Comparison of ENCODE assay signal across 1 cellular context in the genomic region with DNA sequence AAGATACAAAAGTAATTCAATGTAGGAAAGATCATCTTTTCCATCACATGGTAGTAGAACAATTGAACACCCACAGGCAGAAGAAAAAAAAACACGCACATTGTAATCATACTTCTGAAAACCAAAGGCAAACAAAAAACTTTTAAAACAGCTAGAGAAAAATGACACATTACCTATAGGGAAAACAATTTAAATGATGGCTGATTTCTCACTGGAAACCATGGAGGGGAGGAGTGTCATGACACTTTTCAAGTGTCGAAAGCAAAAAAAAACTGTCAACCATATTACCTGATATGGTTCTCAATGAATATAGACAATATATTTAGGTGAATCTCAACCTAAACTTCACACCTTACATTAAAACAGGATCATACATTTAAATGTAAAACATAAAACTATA.
TF ChIP-seq lines count a peak whose summit lies in the region.

No MANE protein-coding gene starts in this region.

TF ChIP-seq in GM23338, 12 proteins besides CTCF, POLR2A, EP300 and RAD21:
- TF ChIP-seq, protein P1, sequence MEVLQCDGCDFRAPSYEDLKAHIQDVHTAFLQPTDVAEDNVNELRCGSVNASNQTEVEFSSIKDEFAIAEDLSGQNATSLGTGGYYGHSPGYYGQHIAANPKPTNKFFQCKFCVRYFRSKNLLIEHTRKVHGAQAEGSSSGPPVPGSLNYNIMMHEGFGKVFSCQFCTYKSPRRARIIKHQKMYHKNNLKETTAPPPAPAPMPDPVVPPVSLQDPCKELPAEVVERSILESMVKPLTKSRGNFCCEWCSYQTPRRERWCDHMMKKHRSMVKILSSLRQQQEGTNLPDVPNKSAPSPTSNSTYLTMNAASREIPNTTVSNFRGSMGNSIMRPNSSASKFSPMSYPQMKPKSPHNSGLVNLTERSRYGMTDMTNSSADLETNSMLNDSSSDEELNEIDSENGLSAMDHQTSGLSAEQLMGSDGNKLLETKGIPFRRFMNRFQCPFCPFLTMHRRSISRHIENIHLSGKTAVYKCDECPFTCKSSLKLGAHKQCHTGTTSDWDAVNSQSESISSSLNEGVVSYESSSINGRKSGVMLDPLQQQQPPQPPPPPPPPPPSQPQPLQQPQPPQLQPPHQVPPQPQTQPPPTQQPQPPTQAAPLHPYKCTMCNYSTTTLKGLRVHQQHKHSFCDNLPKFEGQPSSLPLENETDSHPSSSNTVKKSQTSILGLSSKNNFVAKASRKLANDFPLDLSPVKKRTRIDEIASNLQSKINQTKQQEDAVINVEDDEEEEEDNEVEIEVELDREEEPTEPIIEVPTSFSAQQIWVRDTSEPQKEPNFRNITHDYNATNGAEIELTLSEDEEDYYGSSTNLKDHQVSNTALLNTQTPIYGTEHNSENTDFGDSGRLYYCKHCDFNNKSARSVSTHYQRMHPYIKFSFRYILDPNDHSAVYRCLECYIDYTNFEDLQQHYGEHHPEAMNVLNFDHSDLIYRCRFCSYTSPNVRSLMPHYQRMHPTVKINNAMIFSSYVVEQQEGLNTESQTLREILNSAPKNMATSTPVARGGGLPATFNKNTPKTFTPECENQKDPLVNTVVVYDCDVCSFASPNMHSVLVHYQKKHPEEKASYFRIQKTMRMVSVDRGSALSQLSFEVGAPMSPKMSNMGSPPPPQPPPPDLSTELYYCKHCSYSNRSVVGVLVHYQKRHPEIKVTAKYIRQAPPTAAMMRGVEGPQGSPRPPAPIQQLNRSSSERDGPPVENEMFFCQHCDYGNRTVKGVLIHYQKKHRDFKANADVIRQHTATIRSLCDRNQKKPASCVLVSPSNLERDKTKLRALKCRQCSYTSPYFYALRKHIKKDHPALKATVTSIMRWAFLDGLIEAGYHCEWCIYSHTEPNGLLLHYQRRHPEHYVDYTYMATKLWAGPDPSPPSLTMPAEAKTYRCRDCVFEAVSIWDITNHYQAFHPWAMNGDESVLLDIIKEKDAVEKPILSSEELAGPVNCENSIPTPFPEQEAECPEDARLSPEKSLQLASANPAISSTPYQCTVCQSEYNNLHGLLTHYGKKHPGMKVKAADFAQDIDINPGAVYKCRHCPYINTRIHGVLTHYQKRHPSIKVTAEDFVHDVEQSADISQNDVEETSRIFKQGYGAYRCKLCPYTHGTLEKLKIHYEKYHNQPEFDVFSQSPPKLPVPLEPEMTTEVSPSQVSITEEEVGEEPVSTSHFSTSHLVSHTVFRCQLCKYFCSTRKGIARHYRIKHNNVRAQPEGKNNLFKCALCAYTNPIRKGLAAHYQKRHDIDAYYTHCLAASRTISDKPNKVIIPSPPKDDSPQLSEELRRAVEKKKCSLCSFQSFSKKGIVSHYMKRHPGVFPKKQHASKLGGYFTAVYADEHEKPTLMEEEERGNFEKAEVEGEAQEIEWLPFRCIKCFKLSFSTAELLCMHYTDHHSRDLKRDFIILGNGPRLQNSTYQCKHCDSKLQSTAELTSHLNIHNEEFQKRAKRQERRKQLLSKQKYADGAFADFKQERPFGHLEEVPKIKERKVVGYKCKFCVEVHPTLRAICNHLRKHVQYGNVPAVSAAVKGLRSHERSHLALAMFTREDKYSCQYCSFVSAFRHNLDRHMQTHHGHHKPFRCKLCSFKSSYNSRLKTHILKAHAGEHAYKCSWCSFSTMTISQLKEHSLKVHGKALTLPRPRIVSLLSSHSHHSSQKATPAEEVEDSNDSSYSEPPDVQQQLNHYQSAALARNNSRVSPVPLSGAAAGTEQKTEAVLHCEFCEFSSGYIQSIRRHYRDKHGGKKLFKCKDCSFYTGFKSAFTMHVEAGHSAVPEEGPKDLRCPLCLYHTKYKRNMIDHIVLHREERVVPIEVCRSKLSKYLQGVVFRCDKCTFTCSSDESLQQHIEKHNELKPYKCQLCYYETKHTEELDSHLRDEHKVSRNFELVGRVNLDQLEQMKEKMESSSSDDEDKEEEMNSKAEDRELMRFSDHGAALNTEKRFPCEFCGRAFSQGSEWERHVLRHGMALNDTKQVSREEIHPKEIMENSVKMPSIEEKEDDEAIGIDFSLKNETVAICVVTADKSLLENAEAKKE (CRISPR knock-in tag; IDR thresholded peaks at IDR 0.05): no peak
- TF ChIP-seq, protein P2, sequence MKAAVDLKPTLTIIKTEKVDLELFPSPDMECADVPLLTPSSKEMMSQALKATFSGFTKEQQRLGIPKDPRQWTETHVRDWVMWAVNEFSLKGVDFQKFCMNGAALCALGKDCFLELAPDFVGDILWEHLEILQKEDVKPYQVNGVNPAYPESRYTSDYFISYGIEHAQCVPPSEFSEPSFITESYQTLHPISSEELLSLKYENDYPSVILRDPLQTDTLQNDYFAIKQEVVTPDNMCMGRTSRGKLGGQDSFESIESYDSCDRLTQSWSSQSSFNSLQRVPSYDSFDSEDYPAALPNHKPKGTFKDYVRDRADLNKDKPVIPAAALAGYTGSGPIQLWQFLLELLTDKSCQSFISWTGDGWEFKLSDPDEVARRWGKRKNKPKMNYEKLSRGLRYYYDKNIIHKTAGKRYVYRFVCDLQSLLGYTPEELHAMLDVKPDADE (IDR thresholded peaks at IDR 0.05): no peak
- TF ChIP-seq ZNF114 (CRISPR knock-in tag; IDR thresholded peaks at IDR 0.05) (no peak), POLR2AphosphoS5 (IDR thresholded peaks at IDR 0.05; ENCODE audit: low read depth) (no peak), JUNB (IDR thresholded peaks at IDR 0.05; ENCODE audit: unreplicated experiment) (no peak), NANOG (IDR thresholded peaks at IDR 0.05; ENCODE audit: borderline replicate concordance) (no peak), EZH2phosphoT487 (IDR thresholded peaks at IDR 0.05; ENCODE audit: unreplicated experiment) (no peak)
- TF ChIP-seq, protein P3, sequence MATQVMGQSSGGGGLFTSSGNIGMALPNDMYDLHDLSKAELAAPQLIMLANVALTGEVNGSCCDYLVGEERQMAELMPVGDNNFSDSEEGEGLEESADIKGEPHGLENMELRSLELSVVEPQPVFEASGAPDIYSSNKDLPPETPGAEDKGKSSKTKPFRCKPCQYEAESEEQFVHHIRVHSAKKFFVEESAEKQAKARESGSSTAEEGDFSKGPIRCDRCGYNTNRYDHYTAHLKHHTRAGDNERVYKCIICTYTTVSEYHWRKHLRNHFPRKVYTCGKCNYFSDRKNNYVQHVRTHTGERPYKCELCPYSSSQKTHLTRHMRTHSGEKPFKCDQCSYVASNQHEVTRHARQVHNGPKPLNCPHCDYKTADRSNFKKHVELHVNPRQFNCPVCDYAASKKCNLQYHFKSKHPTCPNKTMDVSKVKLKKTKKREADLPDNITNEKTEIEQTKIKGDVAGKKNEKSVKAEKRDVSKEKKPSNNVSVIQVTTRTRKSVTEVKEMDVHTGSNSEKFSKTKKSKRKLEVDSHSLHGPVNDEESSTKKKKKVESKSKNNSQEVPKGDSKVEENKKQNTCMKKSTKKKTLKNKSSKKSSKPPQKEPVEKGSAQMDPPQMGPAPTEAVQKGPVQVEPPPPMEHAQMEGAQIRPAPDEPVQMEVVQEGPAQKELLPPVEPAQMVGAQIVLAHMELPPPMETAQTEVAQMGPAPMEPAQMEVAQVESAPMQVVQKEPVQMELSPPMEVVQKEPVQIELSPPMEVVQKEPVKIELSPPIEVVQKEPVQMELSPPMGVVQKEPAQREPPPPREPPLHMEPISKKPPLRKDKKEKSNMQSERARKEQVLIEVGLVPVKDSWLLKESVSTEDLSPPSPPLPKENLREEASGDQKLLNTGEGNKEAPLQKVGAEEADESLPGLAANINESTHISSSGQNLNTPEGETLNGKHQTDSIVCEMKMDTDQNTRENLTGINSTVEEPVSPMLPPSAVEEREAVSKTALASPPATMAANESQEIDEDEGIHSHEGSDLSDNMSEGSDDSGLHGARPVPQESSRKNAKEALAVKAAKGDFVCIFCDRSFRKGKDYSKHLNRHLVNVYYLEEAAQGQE (IDR thresholded peaks at IDR 0.05; ENCODE audit: unreplicated experiment): no peak
